Comparison of ENCODE assay signal across 22 cellular contexts in the genomic region with DNA sequence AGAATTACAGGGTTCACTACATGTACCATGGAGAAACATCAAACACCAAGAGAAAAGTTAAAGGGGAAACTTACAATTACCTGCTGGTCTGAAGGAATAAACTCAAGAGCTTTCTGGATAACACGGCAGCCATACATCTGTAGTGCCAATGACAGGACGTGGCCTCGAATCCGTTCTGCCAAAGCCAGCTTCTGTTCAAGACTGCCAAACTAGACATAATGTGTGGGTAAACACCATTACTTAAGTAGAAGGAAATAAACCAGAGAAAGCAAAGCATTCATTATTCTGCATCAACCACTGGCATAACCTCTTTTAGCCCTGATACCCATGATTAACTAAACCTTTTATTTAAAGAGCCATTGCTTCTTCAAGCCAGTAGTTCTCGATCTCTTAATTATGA. TPM values are rescaled to one million over a fixed set of nuclear protein-coding genes. Genes with fewer than 3 reads are reported as not detected.
DNase-seq lines count a peak whose midpoint lies in the region; ATAC-seq and FAIRE-seq lines count a peak whose summit lies in the region.
"Had no signal": no experiment of that assay in that cellular context is flagged by ENCODE, and none has a peak within 500 bp of the region (broad histone marks: within the 10 kb centered on the region; RNA-seq: fewer than 3 reads in every experiment).

No MANE protein-coding gene starts in this region.

- no peak overlapping the region for H3K4me3 Mint-ChIP-seq in activated T-cell treated with anti-CD3 and anti-CD28 coated beads, Interleukin-2, amount 50 U/mL, for 24 hours
- H3K4me3 Mint-ChIP-seq in activated T-cell treated with anti-CD3 and anti-CD28 coated beads, Interleukin-2, amount 50 U/mL, for 4 hours = no peak overlapping the region
- H3K4me3 Mint-ChIP-seq: CD14-positive monocyte, H9 had no signal

- DNase-seq in activated T-cell treated with anti-CD3 and anti-CD28 coated beads, Interleukin-2, amount 50 U/mL, for 24 hours = no peak
- DNase-seq in activated T-cell treated with anti-CD3 and anti-CD28 coated beads, Interleukin-2, amount 50 U/mL, for 4 hours = no peak
- peak; percentile 47 for DNase-seq in NCI-H1105 (lab: John Stamatoyannopoulos, UW)
- DNase-seq in NCI-H2227 treated with DMSO at 0.1 percent for 48 hours (lab: John Stamatoyannopoulos, UW) = peak; percentile 70
- no peak for DNase-seq in NCI-H1694 treated with DMSO at 0.1 percent for 48 hours (lab: John Stamatoyannopoulos, UW)
- no peak for DNase-seq in globus pallidus (ENCODE audit: low spot score)
- DNase-seq: AML-193, GM23248, H9, KG1, NCI-H1092, NCI-H187 treated with DMSO at 0.1 percent for 48 hours, NCI-H2107, NCI-H510A, NCI-H748 treated with DMSO at 0.1 percent for 48 hours, OCI-M1, SJCRH30 had no signal

- ATAC-seq in activated T-cell treated with anti-CD3 and anti-CD28 coated beads, Interleukin-2, amount 50 U/mL, for 4 hours = no peak
- no peak for ATAC-seq in GM19395 (IDR thresholded peaks at IDR 0.05; ENCODE audit: unreplicated experiment)

- H3K27me3 Mint-ChIP-seq in activated T-cell treated with anti-CD3 and anti-CD28 coated beads, Interleukin-2, amount 50 U/mL, for 24 hours = no peaks in the 10 kb centered on the region
- H3K27me3 Mint-ChIP-seq in activated T-cell treated with anti-CD3 and anti-CD28 coated beads, Interleukin-2, amount 50 U/mL, for 4 hours (ENCODE audit: low read depth) = no peaks in the 10 kb centered on the region

- no peaks in the 10 kb centered on the region for H3K9me3 Mint-ChIP-seq in activated T-cell treated with anti-CD3 and anti-CD28 coated beads, Interleukin-2, amount 50 U/mL, for 24 hours
- no peaks in the 10 kb centered on the region for H3K9me3 Mint-ChIP-seq in activated T-cell treated with anti-CD3 and anti-CD28 coated beads, Interleukin-2, amount 50 U/mL, for 4 hours
- H3K9me3 Mint-ChIP-seq: CD14-positive monocyte, H9 had no signal

- H3K27ac Mint-ChIP-seq in activated T-cell treated with anti-CD3 and anti-CD28 coated beads, Interleukin-2, amount 50 U/mL, for 24 hours = peak overlapping the region; percentile 76
- H3K27ac Mint-ChIP-seq: H9 had no signal

- peak; percentile 92 for FAIRE-seq in islet of Langerhans (lab: Jason Lieb, UNC)
- FAIRE-seq: GM12891, RCC 7860 had no signal

- peaks cover 90% of the 10 kb centered on the region for H3K36me3 Mint-ChIP-seq in activated T-cell treated with anti-CD3 and anti-CD28 coated beads, Interleukin-2, amount 50 U/mL, for 24 hours (ENCODE audit: low read depth)
- H3K36me3 Mint-ChIP-seq in activated T-cell treated with anti-CD3 and anti-CD28 coated beads, Interleukin-2, amount 50 U/mL, for 4 hours (ENCODE audit: insufficient read depth) = peaks cover 56% of the 10 kb centered on the region

- peaks cover 22% of the 10 kb centered on the region for H3K4me1 Mint-ChIP-seq in activated T-cell treated with anti-CD3 and anti-CD28 coated beads, Interleukin-2, amount 50 U/mL, for 24 hours (ENCODE audit: low read depth)
- H3K4me1 Mint-ChIP-seq in activated T-cell treated with anti-CD3 and anti-CD28 coated beads, Interleukin-2, amount 50 U/mL, for 4 hours (ENCODE audit: low read depth) = peaks cover 18% of the 10 kb centered on the region
- H3K4me1 Mint-ChIP-seq: CD14-positive monocyte, H9 had no signal

RNA-seq across cellular contexts. Expression of a gene that starts 41.5 kb away (rescaled TPM):
- total RNA-seq in activated T-cell treated with anti-CD3 and anti-CD28 coated beads, Interleukin-2, amount 50 U/mL, for 4 hours = 1 to 10 TPM in 1 of 3 donors, under 1 TPM in 2; 0.55 to 1.0 (median 0.68) TPM

Comparison
In these comparisons a context has a peak if more than half of its experiments do, and no peak if none do; other contexts are left out.
1. DNase-seq: peak in NCI-H1105 (single experiment) and NCI-H2227 treated with DMSO at 0.1 percent for 48 hours (single experiment); none in activated T-cell treated with anti-CD3 and anti-CD28 coated beads, Interleukin-2, amount 50 U/mL, for 24 hours (single experiment), activated T-cell treated with anti-CD3 and anti-CD28 coated beads, Interleukin-2, amount 50 U/mL, for 4 hours (single experiment), NCI-H1694 treated with DMSO at 0.1 percent for 48 hours (single experiment) and globus pallidus (single experiment).